ENCODE assay signal across 1 cellular context in the genomic region with DNA sequence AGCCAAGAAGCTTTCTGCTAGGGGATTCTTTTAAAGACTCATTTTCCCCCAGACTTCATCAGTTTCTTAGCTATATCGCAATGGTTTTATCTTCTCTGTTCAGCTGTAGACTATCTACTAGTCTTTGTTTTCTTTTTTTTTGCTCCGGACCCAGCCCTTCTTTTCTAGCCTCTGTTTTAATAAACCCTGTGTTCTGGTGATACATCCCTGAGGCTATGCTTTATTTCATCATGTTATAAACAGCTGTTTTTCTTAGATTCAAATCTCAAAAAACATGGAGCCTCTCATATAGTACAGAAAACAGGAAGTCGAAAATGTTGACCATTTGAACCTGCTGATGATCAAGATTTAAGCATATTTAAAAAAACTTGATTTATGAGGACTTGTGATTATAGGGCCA.
TF ChIP-seq lines count a peak whose summit lies in the region.

No MANE protein-coding gene starts in this region.

TF ChIP-seq in K562, 482 proteins besides CTCF, POLR2A, EP300 and RAD21 (continued from another document and continues in another):
- TF ChIP-seq, protein P1, sequence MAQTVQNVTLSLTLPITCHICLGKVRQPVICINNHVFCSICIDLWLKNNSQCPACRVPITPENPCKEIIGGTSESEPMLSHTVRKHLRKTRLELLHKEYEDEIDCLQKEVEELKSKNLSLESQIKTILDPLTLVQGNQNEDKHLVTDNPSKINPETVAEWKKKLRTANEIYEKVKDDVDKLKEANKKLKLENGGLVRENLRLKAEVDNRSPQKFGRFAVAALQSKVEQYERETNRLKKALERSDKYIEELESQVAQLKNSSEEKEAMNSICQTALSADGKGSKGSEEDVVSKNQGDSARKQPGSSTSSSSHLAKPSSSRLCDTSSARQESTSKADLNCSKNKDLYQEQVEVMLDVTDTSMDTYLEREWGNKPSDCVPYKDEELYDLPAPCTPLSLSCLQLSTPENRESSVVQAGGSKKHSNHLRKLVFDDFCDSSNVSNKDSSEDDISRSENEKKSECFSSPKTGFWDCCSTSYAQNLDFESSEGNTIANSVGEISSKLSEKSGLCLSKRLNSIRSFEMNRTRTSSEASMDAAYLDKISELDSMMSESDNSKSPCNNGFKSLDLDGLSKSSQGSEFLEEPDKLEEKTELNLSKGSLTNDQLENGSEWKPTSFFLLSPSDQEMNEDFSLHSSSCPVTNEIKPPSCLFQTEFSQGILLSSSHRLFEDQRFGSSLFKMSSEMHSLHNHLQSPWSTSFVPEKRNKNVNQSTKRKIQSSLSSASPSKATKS (CRISPR knock-in tag; IDR thresholded peaks at IDR 0.05): no peak
- TF ChIP-seq SAFB (IDR thresholded peaks at IDR 0.05; ENCODE audit: borderline replicate concordance, low read depth, low read length): no peak
- no peak for TF ChIP-seq ZNF232 (CRISPR knock-in tag; IDR thresholded peaks at IDR 0.05)
- TF ChIP-seq, protein P2, sequence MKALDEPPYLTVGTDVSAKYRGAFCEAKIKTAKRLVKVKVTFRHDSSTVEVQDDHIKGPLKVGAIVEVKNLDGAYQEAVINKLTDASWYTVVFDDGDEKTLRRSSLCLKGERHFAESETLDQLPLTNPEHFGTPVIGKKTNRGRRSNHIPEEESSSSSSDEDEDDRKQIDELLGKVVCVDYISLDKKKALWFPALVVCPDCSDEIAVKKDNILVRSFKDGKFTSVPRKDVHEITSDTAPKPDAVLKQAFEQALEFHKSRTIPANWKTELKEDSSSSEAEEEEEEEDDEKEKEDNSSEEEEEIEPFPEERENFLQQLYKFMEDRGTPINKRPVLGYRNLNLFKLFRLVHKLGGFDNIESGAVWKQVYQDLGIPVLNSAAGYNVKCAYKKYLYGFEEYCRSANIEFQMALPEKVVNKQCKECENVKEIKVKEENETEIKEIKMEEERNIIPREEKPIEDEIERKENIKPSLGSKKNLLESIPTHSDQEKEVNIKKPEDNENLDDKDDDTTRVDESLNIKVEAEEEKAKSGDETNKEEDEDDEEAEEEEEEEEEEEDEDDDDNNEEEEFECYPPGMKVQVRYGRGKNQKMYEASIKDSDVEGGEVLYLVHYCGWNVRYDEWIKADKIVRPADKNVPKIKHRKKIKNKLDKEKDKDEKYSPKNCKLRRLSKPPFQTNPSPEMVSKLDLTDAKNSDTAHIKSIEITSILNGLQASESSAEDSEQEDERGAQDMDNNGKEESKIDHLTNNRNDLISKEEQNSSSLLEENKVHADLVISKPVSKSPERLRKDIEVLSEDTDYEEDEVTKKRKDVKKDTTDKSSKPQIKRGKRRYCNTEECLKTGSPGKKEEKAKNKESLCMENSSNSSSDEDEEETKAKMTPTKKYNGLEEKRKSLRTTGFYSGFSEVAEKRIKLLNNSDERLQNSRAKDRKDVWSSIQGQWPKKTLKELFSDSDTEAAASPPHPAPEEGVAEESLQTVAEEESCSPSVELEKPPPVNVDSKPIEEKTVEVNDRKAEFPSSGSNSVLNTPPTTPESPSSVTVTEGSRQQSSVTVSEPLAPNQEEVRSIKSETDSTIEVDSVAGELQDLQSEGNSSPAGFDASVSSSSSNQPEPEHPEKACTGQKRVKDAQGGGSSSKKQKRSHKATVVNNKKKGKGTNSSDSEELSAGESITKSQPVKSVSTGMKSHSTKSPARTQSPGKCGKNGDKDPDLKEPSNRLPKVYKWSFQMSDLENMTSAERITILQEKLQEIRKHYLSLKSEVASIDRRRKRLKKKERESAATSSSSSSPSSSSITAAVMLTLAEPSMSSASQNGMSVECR (CRISPR knock-in tag; IDR thresholded peaks at IDR 0.05): no peak
- TF ChIP-seq PPARD (CRISPR knock-in tag; IDR thresholded peaks at IDR 0.05): no peak
- TF ChIP-seq, protein P3, sequence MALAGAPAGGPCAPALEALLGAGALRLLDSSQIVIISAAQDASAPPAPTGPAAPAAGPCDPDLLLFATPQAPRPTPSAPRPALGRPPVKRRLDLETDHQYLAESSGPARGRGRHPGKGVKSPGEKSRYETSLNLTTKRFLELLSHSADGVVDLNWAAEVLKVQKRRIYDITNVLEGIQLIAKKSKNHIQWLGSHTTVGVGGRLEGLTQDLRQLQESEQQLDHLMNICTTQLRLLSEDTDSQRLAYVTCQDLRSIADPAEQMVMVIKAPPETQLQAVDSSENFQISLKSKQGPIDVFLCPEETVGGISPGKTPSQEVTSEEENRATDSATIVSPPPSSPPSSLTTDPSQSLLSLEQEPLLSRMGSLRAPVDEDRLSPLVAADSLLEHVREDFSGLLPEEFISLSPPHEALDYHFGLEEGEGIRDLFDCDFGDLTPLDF (CRISPR knock-in tag; IDR thresholded peaks at IDR 0.05): no peak
- TF ChIP-seq, protein P4, sequence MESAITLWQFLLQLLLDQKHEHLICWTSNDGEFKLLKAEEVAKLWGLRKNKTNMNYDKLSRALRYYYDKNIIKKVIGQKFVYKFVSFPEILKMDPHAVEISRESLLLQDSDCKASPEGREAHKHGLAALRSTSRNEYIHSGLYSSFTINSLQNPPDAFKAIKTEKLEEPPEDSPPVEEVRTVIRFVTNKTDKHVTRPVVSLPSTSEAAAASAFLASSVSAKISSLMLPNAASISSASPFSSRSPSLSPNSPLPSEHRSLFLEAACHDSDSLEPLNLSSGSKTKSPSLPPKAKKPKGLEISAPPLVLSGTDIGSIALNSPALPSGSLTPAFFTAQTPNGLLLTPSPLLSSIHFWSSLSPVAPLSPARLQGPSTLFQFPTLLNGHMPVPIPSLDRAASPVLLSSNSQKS (CRISPR knock-in tag; IDR thresholded peaks at IDR 0.05): no peak
- no peak for TF ChIP-seq ETS2 (tag; IDR thresholded peaks at IDR 0.05; ENCODE audit: borderline replicate concordance, poor library complexity, severe bottlenecking)
- TF ChIP-seq ZNF282 (CRISPR knock-in tag; IDR thresholded peaks at IDR 0.05): no peak
- TF ChIP-seq POLR2B (IDR thresholded peaks at IDR 0.05; ENCODE audit: low read depth, partially characterized antibody): no peak
- peak; percentile 57 for TF ChIP-seq FOSL1 (tag; conservative IDR thresholded peaks at IDR 0.05)
- TF ChIP-seq, protein P5, sequence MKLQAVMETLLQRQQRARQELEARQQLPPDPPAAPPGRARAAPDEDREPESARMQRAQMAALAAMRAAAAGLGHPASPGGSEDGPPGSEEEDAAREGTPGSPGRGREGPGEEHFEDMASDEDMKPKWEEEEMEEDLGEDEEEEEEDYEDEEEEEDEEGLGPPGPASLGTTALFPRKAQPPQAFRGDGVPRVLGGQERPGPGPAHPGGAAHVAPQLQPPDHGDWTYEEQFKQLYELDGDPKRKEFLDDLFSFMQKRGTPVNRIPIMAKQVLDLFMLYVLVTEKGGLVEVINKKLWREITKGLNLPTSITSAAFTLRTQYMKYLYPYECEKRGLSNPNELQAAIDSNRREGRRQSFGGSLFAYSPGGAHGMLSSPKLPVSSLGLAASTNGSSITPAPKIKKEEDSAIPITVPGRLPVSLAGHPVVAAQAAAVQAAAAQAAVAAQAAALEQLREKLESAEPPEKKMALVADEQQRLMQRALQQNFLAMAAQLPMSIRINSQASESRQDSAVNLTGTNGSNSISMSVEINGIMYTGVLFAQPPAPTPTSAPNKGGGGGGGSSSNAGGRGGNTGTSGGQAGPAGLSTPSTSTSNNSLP (IDR thresholded peaks at IDR 0.05; ENCODE audit: borderline replicate concordance, low read depth, low read length): no peak
- no peak for TF ChIP-seq RUNX1 (IDR thresholded peaks at IDR 0.05; ENCODE audit: low read depth)
- TF ChIP-seq, protein P6, sequence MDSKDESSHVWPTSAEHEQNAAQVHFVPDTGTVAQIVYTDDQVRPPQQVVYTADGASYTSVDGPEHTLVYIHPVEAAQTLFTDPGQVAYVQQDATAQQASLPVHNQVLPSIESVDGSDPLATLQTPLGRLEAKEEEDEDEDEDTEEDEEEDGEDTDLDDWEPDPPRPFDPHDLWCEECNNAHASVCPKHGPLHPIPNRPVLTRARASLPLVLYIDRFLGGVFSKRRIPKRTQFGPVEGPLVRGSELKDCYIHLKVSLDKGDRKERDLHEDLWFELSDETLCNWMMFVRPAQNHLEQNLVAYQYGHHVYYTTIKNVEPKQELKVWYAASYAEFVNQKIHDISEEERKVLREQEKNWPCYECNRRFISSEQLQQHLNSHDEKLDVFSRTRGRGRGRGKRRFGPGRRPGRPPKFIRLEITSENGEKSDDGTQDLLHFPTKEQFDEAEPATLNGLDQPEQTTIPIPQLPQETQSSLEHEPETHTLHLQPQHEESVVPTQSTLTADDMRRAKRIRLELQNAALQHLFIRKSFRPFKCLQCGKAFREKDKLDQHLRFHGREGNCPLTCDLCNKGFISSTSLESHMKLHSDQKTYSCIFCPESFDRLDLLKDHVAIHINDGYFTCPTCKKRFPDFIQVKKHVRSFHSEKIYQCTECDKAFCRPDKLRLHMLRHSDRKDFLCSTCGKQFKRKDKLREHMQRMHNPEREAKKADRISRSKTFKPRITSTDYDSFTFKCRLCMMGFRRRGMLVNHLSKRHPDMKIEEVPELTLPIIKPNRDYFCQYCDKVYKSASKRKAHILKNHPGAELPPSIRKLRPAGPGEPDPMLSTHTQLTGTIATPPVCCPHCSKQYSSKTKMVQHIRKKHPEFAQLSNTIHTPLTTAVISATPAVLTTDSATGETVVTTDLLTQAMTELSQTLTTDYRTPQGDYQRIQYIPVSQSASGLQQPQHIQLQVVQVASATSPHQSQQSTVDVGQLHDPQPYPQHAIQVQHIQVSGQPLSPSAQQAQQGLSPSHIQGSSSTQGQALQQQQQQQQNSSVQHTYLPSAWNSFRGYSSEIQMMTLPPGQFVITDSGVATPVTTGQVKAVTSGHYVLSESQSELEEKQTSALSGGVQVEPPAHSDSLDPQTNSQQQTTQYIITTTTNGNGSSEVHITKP (IDR thresholded peaks at IDR 0.05; ENCODE audit: partially characterized antibody): peak; percentile 53
- no peak for TF ChIP-seq ZNF561 (CRISPR knock-in tag; conservative IDR thresholded peaks at IDR 0.05)
- TF ChIP-seq ZNF197 (CRISPR knock-in tag; IDR thresholded peaks at IDR 0.05; ENCODE audit: low read depth): peak; percentile 68; the same call in 1 of the 2 replicates
- no peak for TF ChIP-seq ZNF436 (CRISPR knock-in tag; IDR thresholded peaks at IDR 0.05)
- TF ChIP-seq, protein P7, sequence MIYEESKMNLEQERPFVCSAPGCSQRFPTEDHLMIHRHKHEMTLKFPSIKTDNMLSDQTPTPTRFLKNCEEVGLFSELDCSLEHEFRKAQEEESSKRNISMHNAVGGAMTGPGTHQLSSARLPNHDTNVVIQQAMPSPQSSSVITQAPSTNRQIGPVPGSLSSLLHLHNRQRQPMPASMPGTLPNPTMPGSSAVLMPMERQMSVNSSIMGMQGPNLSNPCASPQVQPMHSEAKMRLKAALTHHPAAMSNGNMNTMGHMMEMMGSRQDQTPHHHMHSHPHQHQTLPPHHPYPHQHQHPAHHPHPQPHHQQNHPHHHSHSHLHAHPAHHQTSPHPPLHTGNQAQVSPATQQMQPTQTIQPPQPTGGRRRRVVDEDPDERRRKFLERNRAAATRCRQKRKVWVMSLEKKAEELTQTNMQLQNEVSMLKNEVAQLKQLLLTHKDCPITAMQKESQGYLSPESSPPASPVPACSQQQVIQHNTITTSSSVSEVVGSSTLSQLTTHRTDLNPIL (CRISPR knock-in tag; IDR thresholded peaks at IDR 0.05): no peak
- TF ChIP-seq ZNF584 (CRISPR knock-in tag; IDR thresholded peaks at IDR 0.05; ENCODE audit: low read depth): no peak
- no peak for TF ChIP-seq YBX1 (IDR thresholded peaks at IDR 0.05)
- TF ChIP-seq NFXL1 (CRISPR knock-in tag; IDR thresholded peaks at IDR 0.05): no peak; the same call in 1 of the 2 replicates
- TF ChIP-seq NFATC3 (IDR thresholded peaks at IDR 0.05): 0 out of 2 replicates have a peak, but pooled peaks have one; percentile 34
- TF ChIP-seq, protein P8, sequence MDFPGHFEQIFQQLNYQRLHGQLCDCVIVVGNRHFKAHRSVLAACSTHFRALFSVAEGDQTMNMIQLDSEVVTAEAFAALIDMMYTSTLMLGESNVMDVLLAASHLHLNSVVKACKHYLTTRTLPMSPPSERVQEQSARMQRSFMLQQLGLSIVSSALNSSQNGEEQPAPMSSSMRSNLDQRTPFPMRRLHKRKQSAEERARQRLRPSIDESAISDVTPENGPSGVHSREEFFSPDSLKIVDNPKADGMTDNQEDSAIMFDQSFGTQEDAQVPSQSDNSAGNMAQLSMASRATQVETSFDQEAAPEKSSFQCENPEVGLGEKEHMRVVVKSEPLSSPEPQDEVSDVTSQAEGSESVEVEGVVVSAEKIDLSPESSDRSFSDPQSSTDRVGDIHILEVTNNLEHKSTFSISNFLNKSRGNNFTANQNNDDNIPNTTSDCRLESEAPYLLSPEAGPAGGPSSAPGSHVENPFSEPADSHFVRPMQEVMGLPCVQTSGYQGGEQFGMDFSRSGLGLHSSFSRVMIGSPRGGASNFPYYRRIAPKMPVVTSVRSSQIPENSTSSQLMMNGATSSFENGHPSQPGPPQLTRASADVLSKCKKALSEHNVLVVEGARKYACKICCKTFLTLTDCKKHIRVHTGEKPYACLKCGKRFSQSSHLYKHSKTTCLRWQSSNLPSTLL (IDR thresholded peaks at IDR 0.05): no peak
- TF ChIP-seq LCOR (CRISPR knock-in tag; IDR thresholded peaks at IDR 0.05): no peak
- peak; percentile 94 for TF ChIP-seq ARID1B (IDR thresholded peaks at IDR 0.05)
- no peak for TF ChIP-seq MAFF (IDR thresholded peaks at IDR 0.05; ENCODE audit: low read length)
- TF ChIP-seq, protein P9, sequence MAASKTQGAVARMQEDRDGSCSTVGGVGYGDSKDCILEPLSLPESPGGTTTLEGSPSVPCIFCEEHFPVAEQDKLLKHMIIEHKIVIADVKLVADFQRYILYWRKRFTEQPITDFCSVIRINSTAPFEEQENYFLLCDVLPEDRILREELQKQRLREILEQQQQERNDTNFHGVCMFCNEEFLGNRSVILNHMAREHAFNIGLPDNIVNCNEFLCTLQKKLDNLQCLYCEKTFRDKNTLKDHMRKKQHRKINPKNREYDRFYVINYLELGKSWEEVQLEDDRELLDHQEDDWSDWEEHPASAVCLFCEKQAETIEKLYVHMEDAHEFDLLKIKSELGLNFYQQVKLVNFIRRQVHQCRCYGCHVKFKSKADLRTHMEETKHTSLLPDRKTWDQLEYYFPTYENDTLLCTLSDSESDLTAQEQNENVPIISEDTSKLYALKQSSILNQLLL (CRISPR knock-in tag; IDR thresholded peaks at IDR 0.05; ENCODE audit: borderline replicate concordance): no peak
- TF ChIP-seq ZNF146 (CRISPR knock-in tag; IDR thresholded peaks at IDR 0.05; ENCODE audit: unreplicated experiment): no peak
- no peak for TF ChIP-seq NFE2L1 (tag; IDR thresholded peaks at IDR 0.05; ENCODE audit: borderline replicate concordance, low read depth)
- no peak for TF ChIP-seq ZNF76 (CRISPR knock-in tag; IDR thresholded peaks at IDR 0.05; ENCODE audit: borderline replicate concordance)
- no peak for TF ChIP-seq ZC3H4 (CRISPR knock-in tag; IDR thresholded peaks at IDR 0.05; ENCODE audit: borderline replicate concordance)
- no peak for TF ChIP-seq MIER1 (IDR thresholded peaks at IDR 0.05; ENCODE audit: low read depth)
- no peak for TF ChIP-seq ZNF134 (CRISPR knock-in tag; conservative IDR thresholded peaks at IDR 0.05)
